8 cellular contexts compared by ENCODE assay signal in the genomic region with DNA sequence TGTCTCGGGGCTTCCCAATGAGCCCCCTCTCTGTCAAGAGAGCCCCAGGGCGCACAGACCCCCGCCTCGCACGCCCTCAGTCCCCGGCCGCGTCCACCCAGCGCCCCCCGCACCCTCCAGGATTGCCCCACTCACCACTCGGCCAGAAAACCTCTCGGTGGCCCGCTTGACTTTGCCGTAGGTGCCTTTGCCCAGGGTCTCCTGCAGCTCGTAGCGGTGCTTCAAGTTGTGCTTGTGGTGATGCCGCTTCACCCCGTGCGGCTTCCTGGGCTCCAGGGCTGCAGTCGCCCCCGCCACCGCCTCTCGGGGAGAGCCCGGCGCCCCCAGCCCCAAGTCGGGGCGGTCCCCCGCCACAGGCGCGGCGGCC. TPM values are rescaled to one million over a fixed set of nuclear protein-coding genes. Genes with fewer than 3 reads are reported as not detected.
DNase-seq lines count a peak whose midpoint lies in the region; ATAC-seq and TF ChIP-seq lines count a peak whose summit lies in the region.

No MANE protein-coding gene starts in this region.

- no peaks in the 10 kb centered on the region for H3K27me3 Mint-ChIP-seq in brain

- H3K4me3 Mint-ChIP-seq in brain, result peak overlapping the region; percentile 93 to 98 (median 97)

- H3K9me3 ChIP-seq in right lobe of liver (no peaks in the 10 kb centered on the region), upper lobe of right lung (no peaks in the 10 kb centered on the region)

- H3K4me3 ChIP-seq in right lobe of liver (peak overlapping the region; percentile 79 to 89 (median 85)), upper lobe of right lung (peak overlapping the region; percentile 66)

- H3K27me3 ChIP-seq in right lobe of liver, result no peaks in the 10 kb centered on the region
- H3K27me3 ChIP-seq in upper lobe of right lung, result peaks cover 12% of the 10 kb centered on the region

- H3K9me3 Mint-ChIP-seq in brain, result peaks cover 0 to 3% (median 0%) of the 10 kb centered on the region in 5 experiments

- WGBS in right lobe of liver (ENCODE audit: insufficient coverage, low coverage, low lambda C conversion rate, missing lambda C conversion rate), result 9% methylated on average over 1 of the region's 31 CpGs

- H3K27ac ChIP-seq in right lobe of liver (peak overlapping the region; percentile 98 to 100 (median 98)), upper lobe of right lung (peak overlapping the region; percentile 83)

- peak overlapping the region; percentile 86 to 98 (median 96) for H3K27ac Mint-ChIP-seq in brain

- peaks cover 82% of the 10 kb centered on the region for H3K4me1 Mint-ChIP-seq in brain

- H3K36me3 ChIP-seq in right lobe of liver (no peaks in the 10 kb centered on the region), upper lobe of right lung (no peaks in the 10 kb centered on the region)

- peak; percentile 4 for DNase-seq in stimulated activated CD4-positive, alpha-beta T cell treated with anti-CD3 and anti-CD28 coated beads, Interleukin-4, amount 100 ng/mL, for 1 hour
- no peak for DNase-seq in stimulated activated CD4-positive, alpha-beta T cell treated with anti-CD3 and anti-CD28 coated beads, Interleukin-4, amount 100 ng/mL, for 4 hours
- DNase-seq in right lobe of liver (peak in 1 of 3 donors; percentile 41), upper lobe of right lung (no peak), AG08395 (ENCODE audit: low spot score) (no peak)
- DNase-seq in activated CD4-positive, alpha-beta T cell treated with anti-CD3 and anti-CD28 coated beads for 1 hour, result no peak

- no peak for TF ChIP-seq POLR2A in right lobe of liver (IDR thresholded peaks at IDR 0.05)

- ATAC-seq in right lobe of liver (peak in 2 of 4 donors; percentile 1 to 2), upper lobe of right lung (no peak), HG03565 (IDR thresholded peaks at IDR 0.05; ENCODE audit: unreplicated experiment) (no peak)

- H3K4me1 ChIP-seq in right lobe of liver, result peaks cover 0 to 36% (median 16%) of the 10 kb centered on the region in 4 donors
- H3K4me1 ChIP-seq in upper lobe of right lung, result peaks cover 17% of the 10 kb centered on the region

- peaks cover 4% of the 10 kb centered on the region for H3K36me3 Mint-ChIP-seq in brain

- intact Hi-C loops in right lobe of liver (cut with DNase I), result loop anchor here (5.0 to 10.0 kb wide), 3 partner anchors 103 to 716 kb away; no protein-coding TSS in a partner anchor
- intact Hi-C loops in upper lobe of right lung (cut with DNase I), result loop anchor here (10.0 kb wide), 1 partner anchor 713 kb away; no protein-coding TSS in a partner anchor

- no peak for TF ChIP-seq CTCF in brain (conservative IDR thresholded peaks at IDR 0.05)
- TF ChIP-seq CTCF in right lobe of liver (IDR thresholded peaks at IDR 0.05), result peak in 1 of 4 donors; percentile 5
- no peak for TF ChIP-seq CTCF in upper lobe of right lung (IDR thresholded peaks at IDR 0.05)

RNA-seq across cellular contexts. Expression of a gene that starts 0.5 kb away (rescaled TPM):
- polyA plus RNA-seq in brain (ENCODE audit: insufficient read depth, low read depth, low replicate concordance), result 11.5 TPM
- total RNA-seq in right lobe of liver (10 to 100 TPM in 1 of 6 experiments, 1 to 10 TPM in 5; 2.0 to 11.0 (median 3.5) TPM), upper lobe of right lung (40.8 TPM)
